In genomic region chr4:124262211-124263179, GRCh38 we compare ENCODE assay signal across 8 cellular contexts.
DNase-seq lines count a peak whose midpoint lies in the region; ATAC-seq and TF ChIP-seq lines count a peak whose summit lies in the region.

No MANE protein-coding gene starts in this region.

- H3K36me3 Mint-ChIP-seq in T-helper 2 cell treated with Interferon-gamma antibody and Interleukin-4, amounts not matched to agents 5 μg/mL and 100 μg/mL, for 36 hours (ENCODE audit: low read depth) = no peaks in the 10 kb centered on the region

- no peaks in the 10 kb centered on the region for H3K27me3 Mint-ChIP-seq in T-helper 2 cell treated with Interferon-gamma antibody and Interleukin-4, amounts not matched to agents 5 μg/mL and 100 μg/mL, for 36 hours (ENCODE audit: low read depth)

- DNase-seq in AG08396 (ENCODE audit: low spot score) = peak; percentile 70
- DNase-seq in NCI-H1694 treated with DMSO at 0.1 percent for 48 hours (lab: John Stamatoyannopoulos, UW) = peak; percentile 22
- peak; percentile 12 for DNase-seq in T-helper 2 cell treated with Interferon-gamma antibody and Interleukin-4, amounts not matched to agents 5 μg/mL and 100 μg/mL, for 36 hours (ENCODE audit: low spot score)
- DNase-seq in caudate nucleus (lab: John Stamatoyannopoulos, UW) = peak in 43 of 61 donors; percentile 0 to 79 (median 13)
- DNase-seq in kidney tubule cell (ENCODE audit: low spot score) = peak; percentile 73
- peak; percentile 11 to 20 for DNase-seq in stimulated activated CD4-positive, alpha-beta T cell treated with anti-CD3 and anti-CD28 coated beads, Interleukin-4, amount 100 ng/mL, for 48 hours (ENCODE audit: low read depth in 2 of 2)

- no peak overlapping the region for H3K27ac ChIP-seq in caudate nucleus (ENCODE audit: low read depth, low read length)

- ATAC-seq in GM18505 (IDR thresholded peaks at IDR 0.05; ENCODE audit: unreplicated experiment) = peak; percentile 90
- peak; percentile 93 for ATAC-seq in HG02885 (IDR thresholded peaks at IDR 0.05; ENCODE audit: poor library complexity, unreplicated experiment)

- no peak overlapping the region for H3K4me3 Mint-ChIP-seq in T-helper 2 cell treated with Interferon-gamma antibody and Interleukin-4, amounts not matched to agents 5 μg/mL and 100 μg/mL, for 36 hours

- no peak for TF ChIP-seq POLR2A in GM18505 (IDR thresholded peaks at IDR 0.05; ENCODE audit: borderline replicate concordance, extremely low read depth, insufficient read depth, insufficient read length)

- no peak overlapping the region for H3K27ac Mint-ChIP-seq in T-helper 2 cell treated with Interferon-gamma antibody and Interleukin-4, amounts not matched to agents 5 μg/mL and 100 μg/mL, for 36 hours

- no peaks in the 10 kb centered on the region for H3K9me3 Mint-ChIP-seq in T-helper 2 cell treated with Interferon-gamma antibody and Interleukin-4, amounts not matched to agents 5 μg/mL and 100 μg/mL, for 36 hours

- H3K4me1 Mint-ChIP-seq in T-helper 2 cell treated with Interferon-gamma antibody and Interleukin-4, amounts not matched to agents 5 μg/mL and 100 μg/mL, for 36 hours (ENCODE audit: low read depth) = no peaks in the 10 kb centered on the region

Comparison
In these comparisons a context has a peak if more than half of its experiments do, and no peak if none do; other contexts are left out.
1. DNase-seq: peak in every context shown above with its lines; median percentile 73 in kidney tubule cell; 70 in AG08396; 22 in NCI-H1694 treated with DMSO at 0.1 percent for 48 hours; 16 in stimulated activated CD4-positive, alpha-beta T cell treated with anti-CD3 and anti-CD28 coated beads, Interleukin-4, amount 100 ng/mL, for 48 hours; 13 in caudate nucleus; 12 in T-helper 2 cell treated with Interferon-gamma antibody and Interleukin-4, amounts not matched to agents 5 μg/mL and 100 μg/mL, for 36 hours.